Comparison of ENCODE assay signal across 8 cellular contexts in genomic region chr15:89673162-89673506, GRCh38. TPM values are rescaled to one million over a fixed set of nuclear protein-coding genes. Genes with fewer than 3 reads are reported as not detected.
A peak's percentile ranks its signal among the peaks of the same experiment; 100 is the strongest.
DNase-seq lines count a peak whose midpoint lies in the region; ATAC-seq and TF ChIP-seq lines count a peak whose summit lies in the region.

No MANE protein-coding gene starts in this region.

- H3K36me3 Mint-ChIP-seq in activated T-helper 17 cell treated with anti-CD3 and anti-CD28 coated beads, Interleukin-2, amount 50 U/mL, for 72 hours (ENCODE audit: low read depth), result no peaks in the 10 kb centered on the region
- H3K36me3 Mint-ChIP-seq in naive thymus-derived CD8-positive, alpha-beta T cell, result peaks cover 0 to 3% (median 0%) of the 10 kb centered on the region in 3 donors

- no peaks in the 10 kb centered on the region for H3K9me3 Mint-ChIP-seq in activated T-helper 17 cell treated with anti-CD3 and anti-CD28 coated beads, Interleukin-2, amount 50 U/mL, for 72 hours
- H3K9me3 Mint-ChIP-seq in naive thymus-derived CD8-positive, alpha-beta T cell, result no peaks in the 10 kb centered on the region

- no peaks in the 10 kb centered on the region for H3K9me3 ChIP-seq in hepatocyte (ENCODE audit: low read depth)

- peaks cover under 1% of the 10 kb centered on the region for H3K27me3 Mint-ChIP-seq in activated T-helper 17 cell treated with anti-CD3 and anti-CD28 coated beads, Interleukin-2, amount 50 U/mL, for 72 hours
- H3K27me3 Mint-ChIP-seq in naive thymus-derived CD8-positive, alpha-beta T cell, result peaks cover 0 to 5% (median under 1%) of the 10 kb centered on the region in 5 donors

- H4K20me1 ChIP-seq in hepatocyte (ENCODE audit: insufficient read depth, poor library complexity, severe bottlenecking), result no peaks in the 10 kb centered on the region

- WGBS in hepatocyte (ENCODE audit: low lambda C conversion rate, missing lambda C conversion rate), result 52% methylated on average over 12 of the region's 12 CpGs

- no peaks in the 10 kb centered on the region for H3K4me1 ChIP-seq in hepatocyte (ENCODE audit: insufficient read depth)

- H3K36me3 ChIP-seq in hepatocyte (replicated peaks; ENCODE audit: insufficient read depth, low read depth), result no peaks in the 10 kb centered on the region

- no peak overlapping the region for H3K27ac Mint-ChIP-seq in activated T-helper 17 cell treated with anti-CD3 and anti-CD28 coated beads, Interleukin-2, amount 50 U/mL, for 72 hours
- H3K27ac Mint-ChIP-seq in naive thymus-derived CD8-positive, alpha-beta T cell, result no peak overlapping the region

- no peak for ATAC-seq in activated T-helper 17 cell treated with anti-CD3 and anti-CD28 coated beads, Interleukin-2, amount 50 U/mL, for 72 hours (replicated peaks)
- no peak for ATAC-seq in GM19397 (IDR thresholded peaks at IDR 0.05; ENCODE audit: unreplicated experiment)
- ATAC-seq in naive thymus-derived CD8-positive, alpha-beta T cell, result no peak

- no peaks in the 10 kb centered on the region for H3K4me1 Mint-ChIP-seq in activated T-helper 17 cell treated with anti-CD3 and anti-CD28 coated beads, Interleukin-2, amount 50 U/mL, for 72 hours
- peaks cover 0 to 5% (median 2%) of the 10 kb centered on the region in 4 donors for H3K4me1 Mint-ChIP-seq in naive thymus-derived CD8-positive, alpha-beta T cell

- H3K9me2 ChIP-seq in hepatocyte (replicated peaks; ENCODE audit: insufficient read depth), result no peaks in the 10 kb centered on the region

- no peak overlapping the region for H3K4me3 Mint-ChIP-seq in activated T-helper 17 cell treated with anti-CD3 and anti-CD28 coated beads, Interleukin-2, amount 50 U/mL, for 72 hours
- no peak overlapping the region for H3K4me3 Mint-ChIP-seq in naive thymus-derived CD8-positive, alpha-beta T cell

- H3K4me3 ChIP-seq in AG04449 (ENCODE audit: low read depth, low read length), result no peak overlapping the region
- no peak overlapping the region for H3K4me3 ChIP-seq in hepatocyte

- POLR2A ChIA-PET in AG04449 (lab: Yijun Ruan, JAX), result no interaction called here
- POLR2A ChIA-PET in naive thymus-derived CD8-positive, alpha-beta T cell (lab: Charles Lee), result no interaction called here

- H2AFZ ChIP-seq in hepatocyte, result no peak overlapping the region

- no peak for DNase-seq in AG04449 (ENCODE audit: low read depth, low spot score)
- DNase-seq in SHP77 (lab: John Stamatoyannopoulos, UW), result peak; percentile 78 to 81
- DNase-seq in hepatocyte (ENCODE audit: low spot score), result no peak
- no peak for DNase-seq in T-helper 9 cell
- DNase-seq in naive thymus-derived CD8-positive, alpha-beta T cell, result no peak

- TF ChIP-seq CTCF in AG04449 (IDR thresholded peaks at IDR 0.05; ENCODE audit: insufficient read depth, low read length, missing control alignments) (peak; percentile 56), GM12872 (IDR thresholded peaks at IDR 0.05; ENCODE audit: insufficient read depth, low read depth, low read length) (peak; percentile 84), hepatocyte (IDR thresholded peaks at IDR 0.05; ENCODE audit: poor library complexity) (peak; percentile 24)

- H3K27me3 ChIP-seq in hepatocyte, result no peaks in the 10 kb centered on the region

- CTCF ChIA-PET in AG04449 (lab: Yijun Ruan, JAX), result interaction anchor here (0.9 to 4.3 kb wide), 6 partner anchors 10 to 27 kb away, joined by 3 to 20 read pairs (median 4); no protein-coding TSS in a partner anchor

- no peaks in the 10 kb centered on the region for H3K79me2 ChIP-seq in hepatocyte

- no peak overlapping the region for H3K4me2 ChIP-seq in hepatocyte

- no peak overlapping the region for H3K27ac ChIP-seq in hepatocyte

RNA-seq across cellular contexts. Expression of gene PLIN1, which starts 6.0 kb away (rescaled TPM):
- 3.5 and 6.3 TPM in 2 replicates for total RNA-seq in hepatocyte
- polyA plus RNA-seq in hepatocyte, result 2.6 and 6.8 TPM in 2 replicates
- total RNA-seq in activated T-helper 17 cell treated with anti-CD3 and anti-CD28 coated beads, Interleukin-2, amount 50 U/mL, for 72 hours, result 1 to 10 TPM in 1 of 2 donors, under 1 TPM in 1; 0.09 to 1.2 TPM
- total RNA-seq in naive thymus-derived CD8-positive, alpha-beta T cell, result 1 to 10 TPM in 1 of 2 experiments, under 1 TPM in 1; 0.96 to 2.2 TPM
- not detected for polyA plus RNA-seq in naive thymus-derived CD8-positive, alpha-beta T cell

RNA-seq across cellular contexts. Expression of gene PEX11A, which starts 17.4 kb away (rescaled TPM):
- total RNA-seq in hepatocyte, result 10.7 and 12.7 TPM in 2 replicates
- polyA plus RNA-seq in hepatocyte, result 7.6 and 10.0 TPM in 2 replicates
- total RNA-seq in activated T-helper 17 cell treated with anti-CD3 and anti-CD28 coated beads, Interleukin-2, amount 50 U/mL, for 72 hours, result 1 to 10 TPM; 2.1 to 5.3 TPM
- 1 to 10 TPM; 3.5 to 3.8 TPM for total RNA-seq in naive thymus-derived CD8-positive, alpha-beta T cell
- polyA plus RNA-seq in naive thymus-derived CD8-positive, alpha-beta T cell, result 1 to 10 TPM; 2.3 to 2.7 (median 2.5) TPM

RNA-seq across cellular contexts. Expression of gene WDR93, which starts 17.5 kb away (rescaled TPM):
- 0.13 TPM in 1 of 2 replicates, not detected in the other for total RNA-seq in hepatocyte
- 0.57 TPM in 1 of 2 replicates, not detected in the other for polyA plus RNA-seq in hepatocyte
- total RNA-seq in activated T-helper 17 cell treated with anti-CD3 and anti-CD28 coated beads, Interleukin-2, amount 50 U/mL, for 72 hours, result under 1 TPM in 1 of 2 donors, not detected in 1; 0.19 TPM
- under 1 TPM in 1 of 2 experiments, not detected in 1; 0.19 TPM for total RNA-seq in naive thymus-derived CD8-positive, alpha-beta T cell
- polyA plus RNA-seq in naive thymus-derived CD8-positive, alpha-beta T cell, result under 1 TPM in 1 of 3 donors, not detected in 2; 0.33 TPM

RNA-seq across cellular contexts. Expression of gene KIF7, which starts 17.9 kb away (rescaled TPM):
- 3.0 and 5.3 TPM in 2 replicates for total RNA-seq in hepatocyte
- polyA plus RNA-seq in hepatocyte, result 3.1 and 5.0 TPM in 2 replicates
- under 1 TPM; 0.11 to 0.53 TPM for total RNA-seq in activated T-helper 17 cell treated with anti-CD3 and anti-CD28 coated beads, Interleukin-2, amount 50 U/mL, for 72 hours
- under 1 TPM in 1 of 2 experiments, not detected in 1; 0.10 TPM for total RNA-seq in naive thymus-derived CD8-positive, alpha-beta T cell
- polyA plus RNA-seq in naive thymus-derived CD8-positive, alpha-beta T cell, result under 1 TPM in 1 of 3 donors, not detected in 2; 0.17 TPM

Comparison
In these comparisons a context has a peak if more than half of its experiments do, and no peak if none do; other contexts are left out.
1. DNase-seq: peak in SHP77 (2 of 2); none in AG04449 (single experiment), hepatocyte (single experiment), T-helper 9 cell (single experiment) and naive thymus-derived CD8-positive, alpha-beta T cell (0 of 10).
2. CTCF ChIP-seq: peak in every context shown above with its lines; median percentile 84 in GM12872; 56 in AG04449; 24 in hepatocyte.